In genomic region chr1:147084273-147085096, GRCh38 we compare ENCODE assay signal across 8 cellular contexts.
A peak's percentile ranks its signal among the peaks of the same experiment; 100 is the strongest.
DNase-seq lines count a peak whose midpoint lies in the region; ATAC-seq and TF ChIP-seq lines count a peak whose summit lies in the region.

No MANE protein-coding gene starts in this region.

- peak overlapping the region; percentile 77 for H3K4me3 Mint-ChIP-seq in Calu3 (ENCODE audit: low read depth, unreplicated experiment)
- H3K4me3 Mint-ChIP-seq in activated naive CD8-positive, alpha-beta T cell = peak overlapping the region; percentile 90

- H3K27me3 ChIP-seq in SJCRH30 (no peaks in the 10 kb centered on the region), heart left ventricle (peaks cover 12 to 56% (median 45%) of the 10 kb centered on the region in 9 donors), transverse colon (peaks cover 87% of the 10 kb centered on the region)

- H3K36me3 ChIP-seq in SJCRH30 = no peaks in the 10 kb centered on the region
- no peaks in the 10 kb centered on the region for H3K36me3 ChIP-seq in heart left ventricle
- no peaks in the 10 kb centered on the region for H3K36me3 ChIP-seq in transverse colon

- H3K27me3 Mint-ChIP-seq in Calu3 (ENCODE audit: unreplicated experiment) = peaks cover 77% of the 10 kb centered on the region
- peaks cover 40% of the 10 kb centered on the region for H3K27me3 Mint-ChIP-seq in activated naive CD8-positive, alpha-beta T cell

- peaks cover 12% of the 10 kb centered on the region for H3K4me1 Mint-ChIP-seq in Calu3 (ENCODE audit: low read depth, unreplicated experiment)
- peaks cover 32% of the 10 kb centered on the region for H3K4me1 Mint-ChIP-seq in activated naive CD8-positive, alpha-beta T cell (ENCODE audit: low read depth)

- TSS peak; percentile 98 for BruUV-seq in Calu3 (replicated peaks; lab: Mats Ljungman, UMichigan)

- TF ChIP-seq POLR2A in heart left ventricle (IDR thresholded peaks at IDR 0.05) (peak in 1 of 2 donors; percentile 14), transverse colon (IDR thresholded peaks at IDR 0.05) (peak; percentile 59)

- in situ Hi-C loops in transverse colon (cut with MboI; ENCODE audit: low pct_ligation_motif_present in 1 of 4, low pct_unique_long_range_greater_than_20kb in 1 of 4, low sequenced_read_pairs in 3 of 4) = no loop called here

- intact Hi-C loops in Calu3 (cut with micrococcal nuclease; ENCODE audit: unreplicated experiment) = loop anchor here (5.0 to 10.0 kb wide), 2 partner anchors 60 to 88 kb away; partner anchors contain the start of gene PRKAB2
- intact Hi-C loops in heart left ventricle (cut with DNase I) = no loop called here
- intact Hi-C loops in transverse colon (cut with DNase I; ENCODE audit: low total_unique reads) = no loop called here

- ATAC-seq in GM21390 (IDR thresholded peaks at IDR 0.05; ENCODE audit: unreplicated experiment) (peak; percentile 71), heart left ventricle (peak; percentile 83 to 95 (median 94))

- peaks cover 12% of the 10 kb centered on the region for H3K36me3 Mint-ChIP-seq in Calu3 (ENCODE audit: insufficient read depth, unreplicated experiment)
- peaks cover 4% of the 10 kb centered on the region for H3K36me3 Mint-ChIP-seq in activated naive CD8-positive, alpha-beta T cell

- TF ChIP-seq CTCF in Calu3 (IDR thresholded peaks at IDR 0.05; ENCODE audit: unreplicated experiment) (no peak), heart left ventricle (IDR thresholded peaks at IDR 0.05) (no peak), transverse colon (IDR thresholded peaks at IDR 0.05) (no peak)

- WGBS in heart left ventricle, 4 donors = 1 to 2% (median 1%) methylated on average over 49 to 51 of the region's 51 CpGs
- 0 to 1% methylated on average over 10 to 51 of the region's 51 CpGs for WGBS in transverse colon (ENCODE audit: low coverage in 1 of 2), 2 donors

- DNase-seq in Calu3 (peak; percentile 70), HuH-7.5 (ENCODE audit: low spot score) (peak; percentile 75), SJCRH30 (peak; percentile 52 to 69), heart left ventricle (peak; percentile 57 to 80 (median 63)), pons (ENCODE audit: low spot score) (peak; percentile 67), transverse colon (peak; percentile 73)

- H3K9me3 ChIP-seq in SJCRH30 (replicated peaks) (no peaks in the 10 kb centered on the region), heart left ventricle (peaks cover 0 to 27% (median 10%) of the 10 kb centered on the region in 12 donors), transverse colon (no peaks in the 10 kb centered on the region)

- peak overlapping the region; percentile 97 for H3K27ac Mint-ChIP-seq in Calu3 (ENCODE audit: unreplicated experiment)
- peak overlapping the region; percentile 100 for H3K27ac Mint-ChIP-seq in activated naive CD8-positive, alpha-beta T cell

- H3K27ac ChIP-seq in SJCRH30 (peak overlapping the region; percentile 93), heart left ventricle (peak overlapping the region in 7 of 12 donors; percentile 2 to 71 (median 42)), transverse colon (peak overlapping the region; percentile 1 to 55 (median 42))

- H3K4me1 ChIP-seq in SJCRH30 = no peaks in the 10 kb centered on the region
- H3K4me1 ChIP-seq in heart left ventricle = peaks cover 0 to 28% (median 7%) of the 10 kb centered on the region in 12 donors
- peaks cover 3 to 27% (median 19%) of the 10 kb centered on the region in 4 donors for H3K4me1 ChIP-seq in transverse colon

- CTCF ChIA-PET in Calu3 (lab: Charles Lee) = interaction anchor here (0.5 kb wide), 1 partner anchor 886 kb away, joined by 6 read pairs; no protein-coding TSS in a partner anchor

- TF ChIP-seq EP300 in transverse colon (IDR thresholded peaks at IDR 0.05; ENCODE audit: low read depth) = no peak

- peak overlapping the region; percentile 57 for H3K4me3 ChIP-seq in SJCRH30
- H3K4me3 ChIP-seq in heart left ventricle = peak overlapping the region; percentile 11 to 61 (median 49)
- H3K4me3 ChIP-seq in transverse colon = peak overlapping the region; percentile 7 to 62 (median 38)

- H3K9me3 Mint-ChIP-seq in Calu3 (ENCODE audit: low read depth, unreplicated experiment) = peaks cover 2% of the 10 kb centered on the region
- no peaks in the 10 kb centered on the region for H3K9me3 Mint-ChIP-seq in activated naive CD8-positive, alpha-beta T cell (ENCODE audit: low read depth)

Comparison
In these comparisons a context has a peak if more than half of its experiments do, and no peak if none do; other contexts are left out.
1. Peak in every context shown above with its lines: DNase-seq, ATAC-seq, H3K4me3 ChIP-seq and H3K27ac ChIP-seq.
2. H3K27ac ChIP-seq: peak in every context shown above with its lines; median percentile 93 in SJCRH30; 42 in transverse colon; 42 in heart left ventricle.